Comparison of ENCODE assay signal across 8 cellular contexts in the genomic region with DNA sequence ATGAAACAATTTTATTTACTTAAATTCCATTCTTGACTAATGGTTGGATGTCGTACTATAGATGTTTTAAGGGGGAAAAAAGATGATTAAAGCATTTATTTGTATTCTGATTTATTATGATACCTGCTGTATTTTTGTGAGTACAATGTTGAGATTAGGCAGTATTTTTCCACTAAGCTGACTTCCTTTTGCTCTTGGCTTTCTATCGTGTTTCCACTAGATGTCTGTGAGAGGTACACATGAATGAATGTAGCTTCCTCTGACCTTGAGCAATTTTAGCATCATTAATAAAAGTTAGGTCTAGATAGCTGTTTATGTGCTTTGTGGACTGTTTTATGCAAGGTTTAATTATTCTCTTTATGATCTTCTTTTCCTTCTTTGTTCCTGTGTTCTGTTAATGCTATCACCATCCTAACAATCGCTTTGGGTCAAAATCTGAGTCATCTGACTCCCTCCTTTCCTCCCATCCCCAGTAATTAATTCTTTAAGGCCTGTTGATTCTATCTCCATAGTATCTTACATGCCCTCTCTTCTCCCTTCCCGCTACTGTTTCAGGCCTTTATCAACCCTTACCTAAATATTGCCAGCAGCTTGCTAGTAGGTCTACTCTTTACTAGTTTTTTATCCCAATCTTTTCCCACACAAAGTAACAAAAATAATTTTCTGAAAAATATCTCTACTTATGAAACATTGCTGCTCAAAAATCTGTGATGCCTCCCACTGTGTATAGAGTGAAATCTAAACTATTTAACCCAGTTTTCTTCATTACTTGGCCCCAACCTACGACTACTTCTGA.
DNase-seq lines count a peak whose midpoint lies in the region; ATAC-seq and TF ChIP-seq lines count a peak whose summit lies in the region.

No MANE protein-coding gene starts in this region.

- H3K9me3 ChIP-seq in gastroesophageal sphincter, result no peaks in the 10 kb centered on the region
- no peaks in the 10 kb centered on the region for H3K9me3 ChIP-seq in stomach

- TF ChIP-seq EP300 in gastroesophageal sphincter (IDR thresholded peaks at IDR 0.05) (no peak), stomach (IDR thresholded peaks at IDR 0.05) (no peak)

- no peak for DNase-seq in activated naive CD4-positive, alpha-beta T cell treated with anti-CD3 and anti-CD28 coated beads for 36 hours
- no peak for DNase-seq in activated naive CD4-positive, alpha-beta T cell (lab: John Stamatoyannopoulos, UW)
- no peak for DNase-seq in activated CD4-positive, alpha-beta memory T cell treated with anti-CD3 and anti-CD28 coated beads, Interleukin-2, amount 10 ng/mL, durations not matched to agents 7 days and 5 days
- DNase-seq in stomach (no peak), NCI-H1694 (lab: John Stamatoyannopoulos, UW) (no peak), MV-4-11 (lab: John Stamatoyannopoulos, UW) (no peak)

- no peaks in the 10 kb centered on the region for H3K27me3 Mint-ChIP-seq in activated naive CD4-positive, alpha-beta T cell treated with anti-CD3 and anti-CD28 coated beads for 36 hours (ENCODE audit: low read depth)
- H3K27me3 Mint-ChIP-seq in activated CD4-positive, alpha-beta memory T cell treated with anti-CD3 and anti-CD28 coated beads, Interleukin-2, amount 10 ng/mL, durations not matched to agents 7 days and 5 days, result no peaks in the 10 kb centered on the region

- H3K4me3 ChIP-seq in gastroesophageal sphincter (no peak overlapping the region), stomach (no peak overlapping the region)

- TF ChIP-seq POLR2A in gastroesophageal sphincter (IDR thresholded peaks at IDR 0.05) (no peak), stomach (IDR thresholded peaks at IDR 0.05) (no peak)

- H3K4me1 ChIP-seq in gastroesophageal sphincter (peaks cover 26 to 59% (median 33%) of the 10 kb centered on the region in 3 donors), stomach (peaks cover 28 to 67% (median 49%) of the 10 kb centered on the region in 4 donors)

- peaks cover 75% of the 10 kb centered on the region for H3K4me1 Mint-ChIP-seq in activated naive CD4-positive, alpha-beta T cell treated with anti-CD3 and anti-CD28 coated beads for 36 hours (ENCODE audit: low read depth)
- peaks cover 69% of the 10 kb centered on the region for H3K4me1 Mint-ChIP-seq in activated CD4-positive, alpha-beta memory T cell treated with anti-CD3 and anti-CD28 coated beads, Interleukin-2, amount 10 ng/mL, durations not matched to agents 7 days and 5 days

- peak overlapping the region; percentile 100 for H3K27ac Mint-ChIP-seq in activated naive CD4-positive, alpha-beta T cell treated with anti-CD3 and anti-CD28 coated beads for 36 hours
- H3K27ac Mint-ChIP-seq in activated CD4-positive, alpha-beta memory T cell treated with anti-CD3 and anti-CD28 coated beads, Interleukin-2, amount 10 ng/mL, durations not matched to agents 7 days and 5 days, result peak overlapping the region; percentile 97

- TF ChIP-seq CTCF in gastroesophageal sphincter (IDR thresholded peaks at IDR 0.05) (no peak), stomach (IDR thresholded peaks at IDR 0.05) (no peak)

- H3K27me3 ChIP-seq in gastroesophageal sphincter, result no peaks in the 10 kb centered on the region
- H3K27me3 ChIP-seq in stomach, result no peaks in the 10 kb centered on the region

- peaks cover 36% of the 10 kb centered on the region for H3K36me3 Mint-ChIP-seq in activated naive CD4-positive, alpha-beta T cell treated with anti-CD3 and anti-CD28 coated beads for 36 hours (ENCODE audit: low read depth)
- peaks cover 48% of the 10 kb centered on the region for H3K36me3 Mint-ChIP-seq in activated CD4-positive, alpha-beta memory T cell treated with anti-CD3 and anti-CD28 coated beads, Interleukin-2, amount 10 ng/mL, durations not matched to agents 7 days and 5 days (ENCODE audit: low read depth)

- 22 to 28% methylated on average over 5 of the region's 5 CpGs for WGBS in gastroesophageal sphincter (ENCODE audit: low coverage in 1 of 2), 2 donors
- 46 to 53% (median 50%) methylated on average over 5 of the region's 5 CpGs for WGBS in stomach, 5 donors

- peak overlapping the region; percentile 73 for H3K4me3 Mint-ChIP-seq in activated naive CD4-positive, alpha-beta T cell treated with anti-CD3 and anti-CD28 coated beads for 36 hours
- peak overlapping the region; percentile 82 for H3K4me3 Mint-ChIP-seq in activated CD4-positive, alpha-beta memory T cell treated with anti-CD3 and anti-CD28 coated beads, Interleukin-2, amount 10 ng/mL, durations not matched to agents 7 days and 5 days

- H3K27ac ChIP-seq in gastroesophageal sphincter (peak overlapping the region; percentile 75 to 82 (median 80)), stomach (peak overlapping the region in 4 of 5 donors; percentile 72 to 96 (median 88))

- peaks cover 0 to 7% of the 10 kb centered on the region in 2 donors for H3K36me3 ChIP-seq in gastroesophageal sphincter
- H3K36me3 ChIP-seq in stomach, result peaks cover 0 to 5% (median 2%) of the 10 kb centered on the region in 4 donors

- POLR2A ChIA-PET in activated CD4-positive, alpha-beta memory T cell treated with anti-CD3 and anti-CD28 coated beads, Interleukin-2, amount 10 ng/mL, durations not matched to agents 7 days and 5 days (lab: Charles Lee), result interaction anchor here (0.5 to 20.1 kb wide), 12 partner anchors 9 to 167 kb away, joined by 3 to 2499 read pairs (median 8); a partner anchor contains a TSS

- no peaks in the 10 kb centered on the region for H3K9me3 Mint-ChIP-seq in activated naive CD4-positive, alpha-beta T cell treated with anti-CD3 and anti-CD28 coated beads for 36 hours
- H3K9me3 Mint-ChIP-seq in activated CD4-positive, alpha-beta memory T cell treated with anti-CD3 and anti-CD28 coated beads, Interleukin-2, amount 10 ng/mL, durations not matched to agents 7 days and 5 days, result no peaks in the 10 kb centered on the region

- CTCF ChIA-PET in activated naive CD4-positive, alpha-beta T cell treated with anti-CD3 and anti-CD28 coated beads for 36 hours (lab: Charles Lee), result interaction anchor here (0.9 to 8.2 kb wide), 4 partner anchors 15 to 30 kb away, joined by 3 to 63 read pairs (median 4); no protein-coding TSS in a partner anchor
- CTCF ChIA-PET in activated CD4-positive, alpha-beta memory T cell treated with anti-CD3 and anti-CD28 coated beads, Interleukin-2, amount 10 ng/mL, durations not matched to agents 7 days and 5 days (lab: Charles Lee), result interaction anchor here (1.0 to 8.9 kb wide), 7 partner anchors 21 to 70 kb away, joined by 3 to 88 read pairs (median 11); no protein-coding TSS in a partner anchor

- ATAC-seq in gastroesophageal sphincter (peak; percentile 36), HG02852 (IDR thresholded peaks at IDR 0.05; ENCODE audit: unreplicated experiment) (no peak)

- intact Hi-C loops in activated naive CD4-positive, alpha-beta T cell treated with anti-CD3 and anti-CD28 coated beads for 36 hours (cut with micrococcal nuclease), result loop anchor here (10.0 kb wide), 1 partner anchor 611 kb away; a partner anchor contains a TSS
- intact Hi-C loops in stomach (cut with DNase I; ENCODE audit: low total_unique reads), result no loop called here
